ENCODE assay signal across 15 cellular contexts in the genomic region with DNA sequence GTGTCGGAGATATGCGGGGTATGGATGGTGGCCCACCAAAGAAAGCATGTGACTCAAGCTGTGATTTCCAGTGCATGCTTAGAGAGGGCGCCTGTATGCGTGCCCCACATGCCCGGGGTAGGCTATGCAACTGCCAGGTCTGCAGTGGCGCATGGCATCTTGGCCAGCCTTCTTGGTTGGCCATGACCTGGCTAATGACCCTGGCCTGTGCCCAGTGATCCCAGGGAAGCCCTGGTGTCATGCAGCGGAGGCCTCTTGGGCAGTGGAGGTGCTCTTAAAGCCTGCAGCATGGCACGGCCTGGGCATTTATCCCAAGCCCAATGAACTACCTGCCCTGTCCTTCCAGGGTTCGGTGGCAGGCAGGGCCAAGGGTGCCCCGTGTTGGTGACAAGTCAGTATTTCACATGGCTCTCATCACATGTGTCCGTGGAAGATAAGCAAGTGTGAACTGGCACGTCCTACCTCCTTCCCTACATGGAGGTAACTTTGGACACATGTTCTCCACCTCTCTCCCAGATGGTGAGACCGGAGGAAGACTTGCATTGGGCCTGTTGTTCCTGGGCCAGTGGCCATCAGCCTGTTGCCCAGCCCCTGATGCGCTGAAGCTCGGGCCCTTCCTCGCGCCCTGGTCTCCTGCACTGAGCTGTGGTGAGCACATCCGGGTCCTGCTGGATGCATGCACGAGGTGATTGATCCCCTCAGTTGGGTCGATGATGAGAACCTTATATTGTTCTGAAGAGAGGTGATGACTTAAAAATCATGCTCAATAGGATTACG.
DNase-seq lines count a peak whose midpoint lies in the region; ATAC-seq and TF ChIP-seq lines count a peak whose summit lies in the region.
"Had no signal": no experiment of that assay in that cellular context is flagged by ENCODE, and none has a peak within 500 bp of the region (broad histone marks: within the 10 kb centered on the region; RNA-seq: fewer than 3 reads in every experiment).

No MANE protein-coding gene starts in this region.

- H3K27me3 Mint-ChIP-seq in natural killer cell (ENCODE audit: low read depth in 2 of 2): no peaks in the 10 kb centered on the region
- no peaks in the 10 kb centered on the region for H3K27me3 Mint-ChIP-seq in natural killer cell treated with Interleukin-12 subunit alpha and Interleukin-12 subunit beta and Interleukin-15 and Interleukin-18, amount 100 ng/mL, for 72 hours
- H3K27me3 Mint-ChIP-seq: brain had no signal

- H3K9me3 Mint-ChIP-seq in natural killer cell: peaks cover 0 to 2% of the 10 kb centered on the region in 2 donors
- no peaks in the 10 kb centered on the region for H3K9me3 Mint-ChIP-seq in natural killer cell treated with Interleukin-12 subunit alpha and Interleukin-12 subunit beta and Interleukin-15 and Interleukin-18, amount 100 ng/mL, for 72 hours

- CTCF ChIA-PET in A673 (lab: Charles Lee): no interaction called here

- TF ChIP-seq CTCF in natural killer cell (IDR thresholded peaks at IDR 0.05) (no peak), mucosa of descending colon (IDR thresholded peaks at IDR 0.05) (no peak), A673 (conservative IDR thresholded peaks at IDR 0.05; ENCODE audit: low read depth, low read length) (no peak)

- DNase-seq in natural killer cell (peak; percentile 9), ecto neural progenitor cell (ENCODE audit: low spot score) (peak; percentile 17), mucosa of descending colon (peak in 2 of 3 donors; percentile 6 to 16), aorta (peak; percentile 25 to 67), A673 (ENCODE audit: low spot score) (no peak)
- no peak for DNase-seq in natural killer cell treated with Interleukin-12 subunit alpha and Interleukin-12 subunit beta and Interleukin-15 and Interleukin-18, amount 100 ng/mL, for 72 hours (ENCODE audit: low spot score)
- DNase-seq: activated naive CD4-positive, alpha-beta T cell treated with anti-CD3 and anti-CD28 coated beads for 36 hours; mesendoderm; NCI-H187; NCI-H446 treated with DMSO at 0.1 percent for 48 hours; stimulated activated CD4-positive, alpha-beta T cell treated with anti-CD3 and anti-CD28 coated beads, Interleukin-4, amount 100 ng/mL, for 4 hours had no signal

- ATAC-seq in natural killer cell (no peak), mucosa of descending colon (no peak), aorta (ENCODE audit: low FRiP score) (no peak), HG03521 (IDR thresholded peaks at IDR 0.05; ENCODE audit: unreplicated experiment) (no peak), HG02623 (IDR thresholded peaks at IDR 0.05; ENCODE audit: unreplicated experiment) (no peak)
- no peak for ATAC-seq in natural killer cell treated with Interleukin-12 subunit alpha and Interleukin-12 subunit beta and Interleukin-15 and Interleukin-18, amount 100 ng/mL, for 72 hours

- H3K4me3 Mint-ChIP-seq in natural killer cell: no peak overlapping the region
- no peak overlapping the region for H3K4me3 Mint-ChIP-seq in natural killer cell treated with Interleukin-12 subunit alpha and Interleukin-12 subunit beta and Interleukin-15 and Interleukin-18, amount 100 ng/mL, for 72 hours
- H3K4me3 Mint-ChIP-seq: activated naive CD4-positive, alpha-beta T cell treated with anti-CD3 and anti-CD28 coated beads for 36 hours; brain; neural crest cell had no signal

- no peaks in the 10 kb centered on the region for H3K4me1 ChIP-seq in mucosa of descending colon (ENCODE audit: low read depth)
- H3K4me1 ChIP-seq in aorta (ENCODE audit: control insufficient read depth in 1 of 2, insufficient read depth in 2 of 2, low read length in 2 of 2): no peaks in the 10 kb centered on the region
- H3K4me1 ChIP-seq in A673 (ENCODE audit: insufficient read depth, low read length, poor library complexity, severe bottlenecking): no peaks in the 10 kb centered on the region

- 90 to 92% methylated on average over 21 of the region's 21 CpGs for WGBS in aorta, 2 donors

- H3K9me3 ChIP-seq in mucosa of descending colon: peaks cover 92% of the 10 kb centered on the region
- H3K9me3 ChIP-seq in aorta (ENCODE audit: control insufficient read depth, low read length): peaks cover 6% of the 10 kb centered on the region
- H3K9me3 ChIP-seq in A673 (ENCODE audit: low read depth, low read length, poor library complexity, severe bottlenecking): peaks cover 43% of the 10 kb centered on the region

- intact Hi-C loops in natural killer cell (cut with micrococcal nuclease) (no loop called here), mucosa of descending colon (cut with DNase I, micrococcal nuclease) (no loop called here), aorta (cut with DNase I) (no loop called here), A673 (cut with micrococcal nuclease; ENCODE audit: unreplicated experiment) (no loop called here)

- H3K4me1 Mint-ChIP-seq in natural killer cell: no peaks in the 10 kb centered on the region
- no peaks in the 10 kb centered on the region for H3K4me1 Mint-ChIP-seq in natural killer cell treated with Interleukin-12 subunit alpha and Interleukin-12 subunit beta and Interleukin-15 and Interleukin-18, amount 100 ng/mL, for 72 hours (ENCODE audit: low read depth in 2 of 2)
- H3K4me1 Mint-ChIP-seq: brain, neural crest cell had no signal

- no TSS peak for BruUV-seq in A673 (replicated peaks; lab: Mats Ljungman, UMichigan)

- no peaks in the 10 kb centered on the region for H3K36me3 ChIP-seq in mucosa of descending colon (ENCODE audit: low read depth)
- H3K36me3 ChIP-seq in aorta (ENCODE audit: control insufficient read depth in 1 of 2, insufficient read depth in 2 of 2, low read length in 1 of 2): no peaks in the 10 kb centered on the region
- no peaks in the 10 kb centered on the region for H3K36me3 ChIP-seq in A673 (ENCODE audit: insufficient read depth, low read length, poor library complexity, severe bottlenecking)

- H3K27ac ChIP-seq in aorta (ENCODE audit: low read depth in 1 of 2, low read length in 2 of 2) (no peak overlapping the region), A673 (ENCODE audit: low read depth, low read length, poor library complexity, severe bottlenecking) (no peak overlapping the region)

- H3K4me3 ChIP-seq in mucosa of descending colon (no peak overlapping the region), aorta (ENCODE audit: low read length in 2 of 2) (no peak overlapping the region), A673 (ENCODE audit: low read depth, low read length, poor library complexity, severe bottlenecking) (no peak overlapping the region)

- H3K36me3 Mint-ChIP-seq in natural killer cell: no peaks in the 10 kb centered on the region
- H3K36me3 Mint-ChIP-seq in natural killer cell treated with Interleukin-12 subunit alpha and Interleukin-12 subunit beta and Interleukin-15 and Interleukin-18, amount 100 ng/mL, for 72 hours: no peaks in the 10 kb centered on the region

- no peaks in the 10 kb centered on the region for H3K27me3 ChIP-seq in aorta (ENCODE audit: control insufficient read depth in 1 of 2, insufficient read depth in 2 of 2, low read length in 1 of 2)
- no peaks in the 10 kb centered on the region for H3K27me3 ChIP-seq in A673 (replicated peaks; ENCODE audit: insufficient read depth, low read depth, low read length, poor library complexity)

- H3K27ac Mint-ChIP-seq in natural killer cell: no peak overlapping the region
- no peak overlapping the region for H3K27ac Mint-ChIP-seq in natural killer cell treated with Interleukin-12 subunit alpha and Interleukin-12 subunit beta and Interleukin-15 and Interleukin-18, amount 100 ng/mL, for 72 hours
- H3K27ac Mint-ChIP-seq: activated naive CD4-positive, alpha-beta T cell treated with anti-CD3 and anti-CD28 coated beads for 36 hours; brain had no signal

- POLR2A ChIA-PET in A673 (lab: Charles Lee; ENCODE audit: low non-redundant PET): no interaction called here

Comparison
In these comparisons a context has a peak if more than half of its experiments do, and no peak if none do; other contexts are left out.
1. DNase-seq: peak in natural killer cell (single experiment), ecto neural progenitor cell (single experiment), mucosa of descending colon (2 of 3) and aorta (2 of 2); none in natural killer cell treated with Interleukin-12 subunit alpha and Interleukin-12 subunit beta and Interleukin-15 and Interleukin-18, amount 100 ng/mL, for 72 hours (single experiment) and A673 (single experiment).